In the genomic region with DNA sequence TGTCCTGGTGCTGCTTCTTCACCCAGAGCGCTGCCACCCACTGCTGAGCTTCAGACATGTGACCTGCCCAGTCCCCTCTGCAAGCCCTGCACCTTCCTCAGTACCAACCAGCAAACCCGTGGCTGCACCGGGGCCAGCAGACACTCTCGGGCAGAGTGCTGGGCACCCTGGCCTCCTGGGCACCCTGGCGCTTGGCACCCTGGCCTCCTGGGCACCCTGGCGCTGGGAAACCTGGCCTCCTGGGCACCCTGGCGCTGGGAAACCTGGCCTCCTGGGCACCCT, we compare ENCODE assay signal across 30 cellular contexts. TPM values are rescaled to one million over a fixed set of nuclear protein-coding genes. Genes with fewer than 3 reads are reported as not detected.
"Had no signal": no experiment of that assay in that cellular context is flagged by ENCODE, and none has a peak within 500 bp of the region (broad histone marks: within the 10 kb centered on the region; RNA-seq: fewer than 3 reads in every experiment).

No MANE protein-coding gene starts in this region.

- H3K27ac Mint-ChIP-seq: immature natural killer cell; memory B cell; mesothelial cell of epicardium; natural killer cell treated with Interleukin-12 subunit alpha and Interleukin-12 subunit beta and Interleukin-15 and Interleukin-18, amount 100 ng/mL, for 72 hours; stimulated activated naive B cell treated with anti-CD40 and anti-IgM and Interleukin-4, amounts not matched to agents 10 μg/mL and 1 μg/mL and 100 μg/mL, for 72 hours; stimulated activated naive CD8-positive, alpha-beta T cell treated with anti-CD3 and anti-CD28 coated beads, Interleukin-15, amount 100 ng/mL, for 72 hours had no signal

- DNase-seq: dermis blood vessel endothelial cell; effector memory CD4-positive, alpha-beta T cell; esophagus squamous epithelium; foreskin melanocyte; hypothalamus; immature natural killer cell; islet precursor cell; naive B cell; psoas muscle; spleen; stimulated activated CD4-positive, alpha-beta T cell treated with anti-CD3 and anti-CD28 coated beads, Interleukin-4, amount 100 ng/mL, for 4 hours; stimulated activated naive B cell treated with anti-CD40 and anti-IgM and Interleukin-4, amounts not matched to agents 10 μg/mL and 1 μg/mL and 100 μg/mL, for 72 hours; stimulated activated naive CD8-positive, alpha-beta T cell treated with anti-CD3 and anti-CD28 coated beads, Interleukin-15, amount 100 ng/mL, for 72 hours; thyroid gland; trophoblast cell had no signal

- H3K4me1 ChIP-seq: psoas muscle had no signal

- H3K9me3 ChIP-seq: esophagus squamous epithelium, mucosa of descending colon, psoas muscle, spleen, thyroid gland had no signal

- ATAC-seq: left lobe of liver; mucosa of descending colon; natural killer cell treated with Interleukin-12 subunit alpha and Interleukin-12 subunit beta and Interleukin-15 and Interleukin-18, amount 100 ng/mL, for 72 hours; psoas muscle; right cardiac atrium; stimulated activated naive B cell treated with anti-CD40 and anti-IgM and Interleukin-4, amounts not matched to agents 10 μg/mL and 1 μg/mL and 100 μg/mL, for 72 hours; stimulated activated naive CD8-positive, alpha-beta T cell treated with anti-CD3 and anti-CD28 coated beads, Interleukin-15, amount 100 ng/mL, for 72 hours had no signal

- H3K4me1 Mint-ChIP-seq: immature natural killer cell had no signal

- H3K27me3 Mint-ChIP-seq: stimulated activated naive CD8-positive, alpha-beta T cell treated with anti-CD3 and anti-CD28 coated beads, Interleukin-15, amount 100 ng/mL, for 72 hours had no signal

- H3K27me3 ChIP-seq: thyroid gland had no signal

- H3K4me3 ChIP-seq: coronary artery, esophagus squamous epithelium, lung, mucosa of descending colon, psoas muscle, skin epidermis, spleen, thyroid gland had no signal

- H3K4me3 Mint-ChIP-seq: immature natural killer cell; memory B cell; mesothelial cell of epicardium; natural killer cell treated with Interleukin-12 subunit alpha and Interleukin-12 subunit beta and Interleukin-15 and Interleukin-18, amount 100 ng/mL, for 72 hours; neural crest cell; stimulated activated naive B cell treated with anti-CD40 and anti-IgM and Interleukin-4, amounts not matched to agents 10 μg/mL and 1 μg/mL and 100 μg/mL, for 72 hours; stimulated activated naive CD8-positive, alpha-beta T cell treated with anti-CD3 and anti-CD28 coated beads, Interleukin-15, amount 100 ng/mL, for 72 hours had no signal

- H3K27ac ChIP-seq: coronary artery, esophagus squamous epithelium, psoas muscle, spleen, thyroid gland had no signal

- H3K36me3 Mint-ChIP-seq: immature natural killer cell; mesothelial cell of epicardium; naive B cell; natural killer cell treated with Interleukin-12 subunit alpha and Interleukin-12 subunit beta and Interleukin-15 and Interleukin-18, amount 100 ng/mL, for 72 hours; stimulated activated naive B cell treated with anti-CD40 and anti-IgM and Interleukin-4, amounts not matched to agents 10 μg/mL and 1 μg/mL and 100 μg/mL, for 72 hours had no signal

- H3K9me3 Mint-ChIP-seq: immature natural killer cell; memory B cell; mesothelial cell of epicardium; naive B cell; natural killer cell treated with Interleukin-12 subunit alpha and Interleukin-12 subunit beta and Interleukin-15 and Interleukin-18, amount 100 ng/mL, for 72 hours; neural crest cell; stimulated activated naive B cell treated with anti-CD40 and anti-IgM and Interleukin-4, amounts not matched to agents 10 μg/mL and 1 μg/mL and 100 μg/mL, for 72 hours; stimulated activated naive CD8-positive, alpha-beta T cell treated with anti-CD3 and anti-CD28 coated beads, Interleukin-15, amount 100 ng/mL, for 72 hours had no signal

- FAIRE-seq: endothelial cell of umbilical vein had no signal

- H3K36me3 ChIP-seq: esophagus squamous epithelium, spleen, thyroid gland had no signal

RNA-seq across cellular contexts. Expression of a gene that starts 57.8 kb away (rescaled TPM):
- total RNA-seq: dermis blood vessel endothelial cell; endothelial cell of umbilical vein; epithelial cell of proximal tubule; esophagus squamous epithelium; mesothelial cell of epicardium; natural killer cell treated with Interleukin-12 subunit alpha and Interleukin-12 subunit beta and Interleukin-15 and Interleukin-18, amount 100 ng/mL, for 72 hours; neural crest cell; osteocyte; psoas muscle; renal cortical epithelial cell; right cardiac atrium; thyroid gland; urinary bladder had no signal
- polyA plus RNA-seq: endothelial cell of umbilical vein, immature natural killer cell, lung, right cardiac atrium, urinary bladder had no signal
